In the genomic region with DNA sequence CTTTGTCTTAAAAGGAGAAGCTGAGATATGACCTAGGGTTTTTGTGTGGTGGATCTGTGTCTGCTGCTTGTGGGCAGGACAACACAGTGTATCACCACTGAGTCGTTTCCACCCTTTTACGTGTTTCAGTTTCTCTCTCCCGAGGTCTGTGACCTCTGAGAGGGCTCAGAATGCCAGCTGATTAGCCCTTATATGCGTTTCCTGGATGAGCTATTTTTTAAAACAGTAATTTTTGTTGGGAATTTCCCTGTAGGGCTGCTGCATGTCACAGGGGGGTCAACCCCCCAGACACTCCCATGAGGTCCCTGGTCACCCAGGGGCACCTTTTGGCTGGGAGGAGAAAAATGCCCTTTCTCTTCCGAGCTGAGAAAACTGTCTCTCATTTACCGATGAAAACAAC, we compare ENCODE assay signal across 9 cellular contexts.
DNase-seq lines count a peak whose midpoint lies in the region; ATAC-seq and TF ChIP-seq lines count a peak whose summit lies in the region.
"Had no signal": no experiment of that assay in that cellular context is flagged by ENCODE, and none has a peak within 500 bp of the region (broad histone marks: within the 10 kb centered on the region; RNA-seq: fewer than 3 reads in every experiment).

No MANE protein-coding gene starts in this region.

- ATAC-seq in GM18517 (IDR thresholded peaks at IDR 0.05; ENCODE audit: unreplicated experiment) (peak; percentile 61), GM23338 (no peak)
- ATAC-seq in activated CD8-positive, alpha-beta T cell treated with anti-CD3 and anti-CD28 coated beads for 36 hours: peak; percentile 71

- H3K27me3 ChIP-seq in GM23338 (ENCODE audit: insufficient read depth): no peaks in the 10 kb centered on the region

- H3K4me3 Mint-ChIP-seq in GM23338 (no peak overlapping the region), neural crest cell (no peak overlapping the region)
- no peak overlapping the region for H3K4me3 Mint-ChIP-seq in activated CD8-positive, alpha-beta T cell treated with anti-CD3 and anti-CD28 coated beads for 36 hours

- TF ChIP-seq CTCF in GM23338 (conservative IDR thresholded peaks at IDR 0.05; ENCODE audit: low read depth in 2 of 2): no peak
- no peak for TF ChIP-seq CTCF in activated CD8-positive, alpha-beta T cell treated with anti-CD3 and anti-CD28 coated beads for 36 hours (IDR thresholded peaks at IDR 0.05)
- no peak for TF ChIP-seq CTCF in neural crest cell (conservative IDR thresholded peaks at IDR 0.05)

- H3K36me3 Mint-ChIP-seq in GM23338 (ENCODE audit: low read depth) (no peaks in the 10 kb centered on the region; the same call in 2 of the 3 replicates), neural crest cell (ENCODE audit: low read depth) (no peaks in the 10 kb centered on the region)
- no peaks in the 10 kb centered on the region for H3K36me3 Mint-ChIP-seq in activated CD8-positive, alpha-beta T cell treated with anti-CD3 and anti-CD28 coated beads for 36 hours (ENCODE audit: low read depth)

- peak overlapping the region; percentile 78; the same call in 1 of the 2 replicates for H2AFZ ChIP-seq in GM23338

- H3K27me3 Mint-ChIP-seq in GM23338 (ENCODE audit: insufficient read depth, low read depth, poor library complexity) (no peaks in the 10 kb centered on the region), neural crest cell (ENCODE audit: low read depth) (no peaks in the 10 kb centered on the region)
- no peaks in the 10 kb centered on the region for H3K27me3 Mint-ChIP-seq in activated CD8-positive, alpha-beta T cell treated with anti-CD3 and anti-CD28 coated beads for 36 hours

- H3K4me2 ChIP-seq in GM23338: 0 out of 2 replicates have a peak overlapping the region, but pooled peaks have one; percentile 6

- H3K9me3 Mint-ChIP-seq in GM23338 (no peaks in the 10 kb centered on the region; the same call in 2 of the 3 replicates), neural crest cell (no peaks in the 10 kb centered on the region)
- no peaks in the 10 kb centered on the region for H3K9me3 Mint-ChIP-seq in activated CD8-positive, alpha-beta T cell treated with anti-CD3 and anti-CD28 coated beads for 36 hours

- no peaks in the 10 kb centered on the region for H3F3A ChIP-seq in GM23338 (replicated peaks; ENCODE audit: low read depth)

- DNase-seq in GM23338 (ENCODE audit: low spot score) (no peak), neural crest cell (ENCODE audit: low read depth, low spot score) (no peak), NCI-H1694 treated with DMSO at 0.1 percent for 48 hours (lab: John Stamatoyannopoulos, UW) (no peak), H4 (ENCODE audit: low spot score) (no peak)
- peak; percentile 38 for DNase-seq in activated CD8-positive, alpha-beta T cell treated with anti-CD3 and anti-CD28 coated beads for 36 hours
- no peak for DNase-seq in effector CD4-positive, alpha-beta T cell
- DNase-seq: NCI-H69 had no signal

- H3K79me2 ChIP-seq in GM23338 (replicated peaks; ENCODE audit: insufficient read depth): no peaks in the 10 kb centered on the region

- peaks cover 55% of the 10 kb centered on the region for H3K4me1 Mint-ChIP-seq in GM23338
- peaks cover 27% of the 10 kb centered on the region for H3K4me1 Mint-ChIP-seq in activated CD8-positive, alpha-beta T cell treated with anti-CD3 and anti-CD28 coated beads for 36 hours (ENCODE audit: low read depth)
- peaks cover 11% of the 10 kb centered on the region for H3K4me1 Mint-ChIP-seq in neural crest cell

- no peaks in the 10 kb centered on the region for H3K9me2 ChIP-seq in GM23338 (ENCODE audit: insufficient read depth)

- H3K27ac ChIP-seq in GM23338 (ENCODE audit: low read depth): no peak overlapping the region
- H3K27ac ChIP-seq: VCaP had no signal

- intact Hi-C loops in activated CD8-positive, alpha-beta T cell treated with anti-CD3 and anti-CD28 coated beads for 36 hours (cut with micrococcal nuclease): no loop called here

- H4K20me1 ChIP-seq in GM23338 (replicated peaks; ENCODE audit: insufficient read depth): no peaks in the 10 kb centered on the region

- H3K27ac Mint-ChIP-seq in GM23338: peak overlapping the region; percentile 84
- no peak overlapping the region for H3K27ac Mint-ChIP-seq in activated CD8-positive, alpha-beta T cell treated with anti-CD3 and anti-CD28 coated beads for 36 hours
- H3K27ac Mint-ChIP-seq in neural crest cell (ENCODE audit: unreplicated experiment): peak overlapping the region; percentile 8

- peaks cover 46% of the 10 kb centered on the region for H3K4me1 ChIP-seq in GM23338 (ENCODE audit: insufficient read depth)

- no peaks in the 10 kb centered on the region for H3K36me3 ChIP-seq in GM23338 (ENCODE audit: insufficient read depth)

- CTCF ChIA-PET in activated CD8-positive, alpha-beta T cell treated with anti-CD3 and anti-CD28 coated beads for 36 hours (lab: Charles Lee): no interaction called here

- H3K4me3 ChIP-seq in GM23338: no peak overlapping the region

- POLR2A ChIA-PET in activated CD8-positive, alpha-beta T cell treated with anti-CD3 and anti-CD28 coated beads for 36 hours (lab: Charles Lee): interaction anchor here (1.9 kb wide), 1 partner anchor 10 kb away, joined by 4 read pairs; no protein-coding TSS in a partner anchor

TF ChIP-seq in GM23338, 12 proteins besides CTCF, POLR2A, EP300 and RAD21 (continues in another document):
- TF ChIP-seq, protein P1, sequence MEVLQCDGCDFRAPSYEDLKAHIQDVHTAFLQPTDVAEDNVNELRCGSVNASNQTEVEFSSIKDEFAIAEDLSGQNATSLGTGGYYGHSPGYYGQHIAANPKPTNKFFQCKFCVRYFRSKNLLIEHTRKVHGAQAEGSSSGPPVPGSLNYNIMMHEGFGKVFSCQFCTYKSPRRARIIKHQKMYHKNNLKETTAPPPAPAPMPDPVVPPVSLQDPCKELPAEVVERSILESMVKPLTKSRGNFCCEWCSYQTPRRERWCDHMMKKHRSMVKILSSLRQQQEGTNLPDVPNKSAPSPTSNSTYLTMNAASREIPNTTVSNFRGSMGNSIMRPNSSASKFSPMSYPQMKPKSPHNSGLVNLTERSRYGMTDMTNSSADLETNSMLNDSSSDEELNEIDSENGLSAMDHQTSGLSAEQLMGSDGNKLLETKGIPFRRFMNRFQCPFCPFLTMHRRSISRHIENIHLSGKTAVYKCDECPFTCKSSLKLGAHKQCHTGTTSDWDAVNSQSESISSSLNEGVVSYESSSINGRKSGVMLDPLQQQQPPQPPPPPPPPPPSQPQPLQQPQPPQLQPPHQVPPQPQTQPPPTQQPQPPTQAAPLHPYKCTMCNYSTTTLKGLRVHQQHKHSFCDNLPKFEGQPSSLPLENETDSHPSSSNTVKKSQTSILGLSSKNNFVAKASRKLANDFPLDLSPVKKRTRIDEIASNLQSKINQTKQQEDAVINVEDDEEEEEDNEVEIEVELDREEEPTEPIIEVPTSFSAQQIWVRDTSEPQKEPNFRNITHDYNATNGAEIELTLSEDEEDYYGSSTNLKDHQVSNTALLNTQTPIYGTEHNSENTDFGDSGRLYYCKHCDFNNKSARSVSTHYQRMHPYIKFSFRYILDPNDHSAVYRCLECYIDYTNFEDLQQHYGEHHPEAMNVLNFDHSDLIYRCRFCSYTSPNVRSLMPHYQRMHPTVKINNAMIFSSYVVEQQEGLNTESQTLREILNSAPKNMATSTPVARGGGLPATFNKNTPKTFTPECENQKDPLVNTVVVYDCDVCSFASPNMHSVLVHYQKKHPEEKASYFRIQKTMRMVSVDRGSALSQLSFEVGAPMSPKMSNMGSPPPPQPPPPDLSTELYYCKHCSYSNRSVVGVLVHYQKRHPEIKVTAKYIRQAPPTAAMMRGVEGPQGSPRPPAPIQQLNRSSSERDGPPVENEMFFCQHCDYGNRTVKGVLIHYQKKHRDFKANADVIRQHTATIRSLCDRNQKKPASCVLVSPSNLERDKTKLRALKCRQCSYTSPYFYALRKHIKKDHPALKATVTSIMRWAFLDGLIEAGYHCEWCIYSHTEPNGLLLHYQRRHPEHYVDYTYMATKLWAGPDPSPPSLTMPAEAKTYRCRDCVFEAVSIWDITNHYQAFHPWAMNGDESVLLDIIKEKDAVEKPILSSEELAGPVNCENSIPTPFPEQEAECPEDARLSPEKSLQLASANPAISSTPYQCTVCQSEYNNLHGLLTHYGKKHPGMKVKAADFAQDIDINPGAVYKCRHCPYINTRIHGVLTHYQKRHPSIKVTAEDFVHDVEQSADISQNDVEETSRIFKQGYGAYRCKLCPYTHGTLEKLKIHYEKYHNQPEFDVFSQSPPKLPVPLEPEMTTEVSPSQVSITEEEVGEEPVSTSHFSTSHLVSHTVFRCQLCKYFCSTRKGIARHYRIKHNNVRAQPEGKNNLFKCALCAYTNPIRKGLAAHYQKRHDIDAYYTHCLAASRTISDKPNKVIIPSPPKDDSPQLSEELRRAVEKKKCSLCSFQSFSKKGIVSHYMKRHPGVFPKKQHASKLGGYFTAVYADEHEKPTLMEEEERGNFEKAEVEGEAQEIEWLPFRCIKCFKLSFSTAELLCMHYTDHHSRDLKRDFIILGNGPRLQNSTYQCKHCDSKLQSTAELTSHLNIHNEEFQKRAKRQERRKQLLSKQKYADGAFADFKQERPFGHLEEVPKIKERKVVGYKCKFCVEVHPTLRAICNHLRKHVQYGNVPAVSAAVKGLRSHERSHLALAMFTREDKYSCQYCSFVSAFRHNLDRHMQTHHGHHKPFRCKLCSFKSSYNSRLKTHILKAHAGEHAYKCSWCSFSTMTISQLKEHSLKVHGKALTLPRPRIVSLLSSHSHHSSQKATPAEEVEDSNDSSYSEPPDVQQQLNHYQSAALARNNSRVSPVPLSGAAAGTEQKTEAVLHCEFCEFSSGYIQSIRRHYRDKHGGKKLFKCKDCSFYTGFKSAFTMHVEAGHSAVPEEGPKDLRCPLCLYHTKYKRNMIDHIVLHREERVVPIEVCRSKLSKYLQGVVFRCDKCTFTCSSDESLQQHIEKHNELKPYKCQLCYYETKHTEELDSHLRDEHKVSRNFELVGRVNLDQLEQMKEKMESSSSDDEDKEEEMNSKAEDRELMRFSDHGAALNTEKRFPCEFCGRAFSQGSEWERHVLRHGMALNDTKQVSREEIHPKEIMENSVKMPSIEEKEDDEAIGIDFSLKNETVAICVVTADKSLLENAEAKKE (CRISPR knock-in tag; IDR thresholded peaks at IDR 0.05): no peak
- TF ChIP-seq JUNB (IDR thresholded peaks at IDR 0.05; ENCODE audit: unreplicated experiment) (no peak), EZH2 (IDR thresholded peaks at IDR 0.05; ENCODE audit: low read depth, unreplicated experiment) (no peak), CREB1 (CRISPR knock-in tag; IDR thresholded peaks at IDR 0.05; ENCODE audit: low read depth) (no peak), ZNF331 (CRISPR knock-in tag; IDR thresholded peaks at IDR 0.05; ENCODE audit: low read depth) (no peak), STAT1 (IDR thresholded peaks at IDR 0.05; ENCODE audit: unreplicated experiment) (no peak)
